1 cellular context compared by ENCODE assay signal in the genomic region with DNA sequence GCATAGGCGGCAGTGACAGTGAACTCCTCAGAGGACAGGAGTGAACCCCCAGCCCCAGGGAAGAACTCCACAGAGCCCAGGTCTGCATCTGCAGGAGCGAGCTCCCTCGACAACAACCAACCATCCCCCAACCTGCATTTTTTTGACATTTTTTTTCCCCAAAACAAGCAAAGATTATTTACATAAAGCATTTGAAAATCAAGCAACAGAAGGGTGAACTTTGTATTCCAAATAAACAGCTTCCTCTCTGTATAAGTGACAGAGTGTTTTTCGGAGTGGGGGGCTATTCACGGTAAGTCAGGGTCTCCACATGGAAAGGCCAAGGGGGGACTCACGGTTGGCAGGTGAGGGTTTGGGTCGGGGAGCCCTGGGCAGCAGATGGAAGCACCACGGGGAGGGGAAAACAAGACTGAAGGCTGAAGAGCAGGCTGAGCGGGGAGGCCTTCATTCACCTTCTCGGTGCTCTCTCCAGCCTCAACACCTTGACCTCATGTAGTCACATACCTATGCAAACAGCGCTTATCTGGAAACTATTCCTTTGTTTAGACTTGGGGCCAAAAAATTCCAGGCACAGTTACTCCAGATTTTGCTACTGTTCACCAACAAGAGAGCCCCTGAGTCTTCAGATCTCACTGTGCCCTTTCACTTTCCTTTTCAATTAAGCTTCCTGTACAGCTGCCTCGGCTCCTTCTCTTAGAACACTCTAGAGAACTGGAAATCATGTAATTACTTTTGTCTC.
TF ChIP-seq lines count a peak whose summit lies in the region.

No MANE protein-coding gene starts in this region.

TF ChIP-seq in GM12878, 131 proteins besides CTCF, POLR2A, EP300 and RAD21 (continued from another document and continues in another):
- TF ChIP-seq, protein P1, sequence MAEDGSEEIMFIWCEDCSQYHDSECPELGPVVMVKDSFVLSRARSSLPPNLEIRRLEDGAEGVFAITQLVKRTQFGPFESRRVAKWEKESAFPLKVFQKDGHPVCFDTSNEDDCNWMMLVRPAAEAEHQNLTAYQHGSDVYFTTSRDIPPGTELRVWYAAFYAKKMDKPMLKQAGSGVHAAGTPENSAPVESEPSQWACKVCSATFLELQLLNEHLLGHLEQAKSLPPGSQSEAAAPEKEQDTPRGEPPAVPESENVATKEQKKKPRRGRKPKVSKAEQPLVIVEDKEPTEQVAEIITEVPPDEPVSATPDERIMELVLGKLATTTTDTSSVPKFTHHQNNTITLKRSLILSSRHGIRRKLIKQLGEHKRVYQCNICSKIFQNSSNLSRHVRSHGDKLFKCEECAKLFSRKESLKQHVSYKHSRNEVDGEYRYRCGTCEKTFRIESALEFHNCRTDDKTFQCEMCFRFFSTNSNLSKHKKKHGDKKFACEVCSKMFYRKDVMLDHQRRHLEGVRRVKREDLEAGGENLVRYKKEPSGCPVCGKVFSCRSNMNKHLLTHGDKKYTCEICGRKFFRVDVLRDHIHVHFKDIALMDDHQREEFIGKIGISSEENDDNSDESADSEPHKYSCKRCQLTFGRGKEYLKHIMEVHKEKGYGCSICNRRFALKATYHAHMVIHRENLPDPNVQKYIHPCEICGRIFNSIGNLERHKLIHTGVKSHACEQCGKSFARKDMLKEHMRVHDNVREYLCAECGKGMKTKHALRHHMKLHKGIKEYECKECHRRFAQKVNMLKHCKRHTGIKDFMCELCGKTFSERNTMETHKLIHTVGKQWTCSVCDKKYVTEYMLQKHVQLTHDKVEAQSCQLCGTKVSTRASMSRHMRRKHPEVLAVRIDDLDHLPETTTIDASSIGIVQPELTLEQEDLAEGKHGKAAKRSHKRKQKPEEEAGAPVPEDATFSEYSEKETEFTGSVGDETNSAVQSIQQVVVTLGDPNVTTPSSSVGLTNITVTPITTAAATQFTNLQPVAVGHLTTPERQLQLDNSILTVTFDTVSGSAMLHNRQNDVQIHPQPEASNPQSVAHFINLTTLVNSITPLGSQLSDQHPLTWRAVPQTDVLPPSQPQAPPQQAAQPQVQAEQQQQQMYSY (CRISPR knock-in tag; IDR thresholded peaks at IDR 0.05): no peak
- TF ChIP-seq MYB (IDR thresholded peaks at IDR 0.05; ENCODE audit: borderline replicate concordance, low read depth, low read length) (no peak), NFYA (IDR thresholded peaks at IDR 0.05; ENCODE audit: borderline replicate concordance, low read depth, low read length) (no peak), HDAC2 (IDR thresholded peaks at IDR 0.05) (no peak), SMAD5 (IDR thresholded peaks at IDR 0.05; ENCODE audit: low read depth) (no peak), GATAD2B (conservative IDR thresholded peaks at IDR 0.05; ENCODE audit: low read depth) (no peak), MAX (IDR thresholded peaks at IDR 0.05; ENCODE audit: low read depth, low read length) (no peak), CHD1 (IDR thresholded peaks at IDR 0.05; ENCODE audit: low read depth, low read length) (no peak), ZBED1 (IDR thresholded peaks at IDR 0.05; ENCODE audit: borderline replicate concordance) (no peak), RUNX3 (IDR thresholded peaks at IDR 0.05; ENCODE audit: low read length) (peak; percentile 3; the same call in 1 of the 2 replicates), CREB1 (IDR thresholded peaks at IDR 0.05; ENCODE audit: low read depth) (no peak), STAT3 (IDR thresholded peaks at IDR 0.05; ENCODE audit: low read depth, low read length) (no peak), SMAD1 (IDR thresholded peaks at IDR 0.05; ENCODE audit: low read depth, partially characterized antibody) (no peak), MEF2A (IDR thresholded peaks at IDR 0.05; ENCODE audit: insufficient read depth, low read depth, low read length) (no peak), ZZZ3 (IDR thresholded peaks at IDR 0.05; ENCODE audit: control insufficient read depth, insufficient read length, low read depth) (no peak), GABPA (IDR thresholded peaks at IDR 0.05; ENCODE audit: low read depth) (no peak), FOXK2 (IDR thresholded peaks at IDR 0.05) (no peak), REST (IDR thresholded peaks at IDR 0.05; ENCODE audit: low read depth, low read length) (no peak), USF2 (IDR thresholded peaks at IDR 0.05; ENCODE audit: borderline replicate concordance, low read depth, low read length) (no peak), CEBPZ (IDR thresholded peaks at IDR 0.05; ENCODE audit: low read depth, low read length) (no peak), RELA (IDR thresholded peaks at IDR 0.05; ENCODE audit: borderline replicate concordance, partially characterized antibody) (no peak), NFIC (IDR thresholded peaks at IDR 0.05; ENCODE audit: low read depth, low read length) (peak; percentile 27; the same call in 1 of the 2 replicates), NRF1 (conservative IDR thresholded peaks at IDR 0.05; ENCODE audit: low read depth, low read length) (no peak), SPI1 (IDR thresholded peaks at IDR 0.05; ENCODE audit: borderline replicate concordance, insufficient read depth, low read depth, low read length) (no peak), CBX5 (IDR thresholded peaks at IDR 0.05; ENCODE audit: low read depth) (no peak), ZBTB4 (CRISPR knock-in tag; IDR thresholded peaks at IDR 0.05) (no peak), TCF3 (IDR thresholded peaks at IDR 0.05; ENCODE audit: borderline replicate concordance, insufficient read depth, low read depth, low read length) (0 out of 2 replicates have a peak, but pooled peaks have one; percentile 35), EGR1 (IDR thresholded peaks at IDR 0.05; ENCODE audit: borderline replicate concordance in 1 of 2, low read depth in 2 of 2, low read length in 2 of 2) (no peak), FOS (IDR thresholded peaks at IDR 0.05; ENCODE audit: borderline replicate concordance, extremely low read depth, insufficient read length) (no peak), YY1 (IDR thresholded peaks at IDR 0.05; ENCODE audit: low read depth, low read length) (no peak), MTA3 (IDR thresholded peaks at IDR 0.05; ENCODE audit: borderline replicate concordance, low read length) (no peak), BRCA1 (IDR thresholded peaks at IDR 0.05; ENCODE audit: low read depth, low read length) (no peak)
- TF ChIP-seq, protein P2, sequence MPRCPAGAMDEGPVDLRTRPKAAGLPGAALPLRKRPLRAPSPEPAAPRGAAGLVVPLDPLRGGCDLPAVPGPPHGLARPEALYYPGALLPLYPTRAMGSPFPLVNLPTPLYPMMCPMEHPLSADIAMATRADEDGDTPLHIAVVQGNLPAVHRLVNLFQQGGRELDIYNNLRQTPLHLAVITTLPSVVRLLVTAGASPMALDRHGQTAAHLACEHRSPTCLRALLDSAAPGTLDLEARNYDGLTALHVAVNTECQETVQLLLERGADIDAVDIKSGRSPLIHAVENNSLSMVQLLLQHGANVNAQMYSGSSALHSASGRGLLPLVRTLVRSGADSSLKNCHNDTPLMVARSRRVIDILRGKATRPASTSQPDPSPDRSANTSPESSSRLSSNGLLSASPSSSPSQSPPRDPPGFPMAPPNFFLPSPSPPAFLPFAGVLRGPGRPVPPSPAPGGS (IDR thresholded peaks at IDR 0.05; ENCODE audit: borderline replicate concordance, insufficient read depth, low read depth, low read length, poor library complexity, severe bottlenecking): no peak
- TF ChIP-seq, protein P3, sequence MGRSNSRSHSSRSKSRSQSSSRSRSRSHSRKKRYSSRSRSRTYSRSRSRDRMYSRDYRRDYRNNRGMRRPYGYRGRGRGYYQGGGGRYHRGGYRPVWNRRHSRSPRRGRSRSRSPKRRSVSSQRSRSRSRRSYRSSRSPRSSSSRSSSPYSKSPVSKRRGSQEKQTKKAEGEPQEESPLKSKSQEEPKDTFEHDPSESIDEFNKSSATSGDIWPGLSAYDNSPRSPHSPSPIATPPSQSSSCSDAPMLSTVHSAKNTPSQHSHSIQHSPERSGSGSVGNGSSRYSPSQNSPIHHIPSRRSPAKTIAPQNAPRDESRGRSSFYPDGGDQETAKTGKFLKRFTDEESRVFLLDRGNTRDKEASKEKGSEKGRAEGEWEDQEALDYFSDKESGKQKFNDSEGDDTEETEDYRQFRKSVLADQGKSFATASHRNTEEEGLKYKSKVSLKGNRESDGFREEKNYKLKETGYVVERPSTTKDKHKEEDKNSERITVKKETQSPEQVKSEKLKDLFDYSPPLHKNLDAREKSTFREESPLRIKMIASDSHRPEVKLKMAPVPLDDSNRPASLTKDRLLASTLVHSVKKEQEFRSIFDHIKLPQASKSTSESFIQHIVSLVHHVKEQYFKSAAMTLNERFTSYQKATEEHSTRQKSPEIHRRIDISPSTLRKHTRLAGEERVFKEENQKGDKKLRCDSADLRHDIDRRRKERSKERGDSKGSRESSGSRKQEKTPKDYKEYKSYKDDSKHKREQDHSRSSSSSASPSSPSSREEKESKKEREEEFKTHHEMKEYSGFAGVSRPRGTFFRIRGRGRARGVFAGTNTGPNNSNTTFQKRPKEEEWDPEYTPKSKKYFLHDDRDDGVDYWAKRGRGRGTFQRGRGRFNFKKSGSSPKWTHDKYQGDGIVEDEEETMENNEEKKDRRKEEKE (IDR thresholded peaks at IDR 0.05): no peak
